10 cellular contexts compared by ENCODE assay signal in genomic region chr12:57852620-57853509, GRCh38. TPM values are rescaled to one million over a fixed set of nuclear protein-coding genes. Genes with fewer than 3 reads are reported as not detected.
DNase-seq lines count a peak whose midpoint lies in the region; ATAC-seq lines count a peak whose summit lies in the region.
"Had no signal": no experiment of that assay in that cellular context is flagged by ENCODE, and none has a peak within 500 bp of the region (broad histone marks: within the 10 kb centered on the region; RNA-seq: fewer than 3 reads in every experiment).

No MANE protein-coding gene starts in this region.

- intact Hi-C loops in left colon (cut with DNase I, micrococcal nuclease) = no loop called here

- peak overlapping the region in 5 of 7 experiments; percentile 6 to 24 (median 15) for H3K4me3 ChIP-seq in skin epidermis
- H3K4me3 ChIP-seq: SJSA1 had no signal

- peaks cover 7 to 27% (median 8%) of the 10 kb centered on the region in 3 donors for H3K27me3 Mint-ChIP-seq in immature natural killer cell (ENCODE audit: low read depth in 3 of 3)

- H3K27ac Mint-ChIP-seq in immature natural killer cell = no peak overlapping the region

- peaks cover 2 to 6% of the 10 kb centered on the region in 2 donors for H3K4me1 Mint-ChIP-seq in immature natural killer cell

- H3K36me3 Mint-ChIP-seq in immature natural killer cell = no peaks in the 10 kb centered on the region

- ATAC-seq in left colon (peak; percentile 11), GM21390 (IDR thresholded peaks at IDR 0.05; ENCODE audit: unreplicated experiment) (no peak), HG03025 (IDR thresholded peaks at IDR 0.05; ENCODE audit: low FRiP score, unreplicated experiment) (no peak)

- peaks cover 0 to 1% (median 0%) of the 10 kb centered on the region in 6 donors for H3K9me3 Mint-ChIP-seq in immature natural killer cell

- peak overlapping the region; percentile 54 for H3K27ac ChIP-seq in cingulate gyrus (ENCODE audit: low read depth, low read length)
- peak overlapping the region in 16 of 21 experiments; percentile 1 to 69 (median 32) for H3K27ac ChIP-seq in skin epidermis
- H3K27ac ChIP-seq: SJSA1 had no signal

- no peak overlapping the region for H3K4me3 Mint-ChIP-seq in immature natural killer cell

- peak; percentile 49 for DNase-seq in NCI-H128 (lab: John Stamatoyannopoulos, UW; ENCODE audit: unreplicated experiment)
- peak; percentile 31 to 53 for DNase-seq in left colon
- no peak for DNase-seq in COLO668 (lab: John Stamatoyannopoulos, UW; ENCODE audit: unreplicated experiment)
- DNase-seq in immature natural killer cell = no peak
- DNase-seq: stimulated activated CD4-positive, alpha-beta T cell treated with anti-CD3 and anti-CD28 coated beads, Interleukin-12 subunit alpha, Interleukin-12 subunit beta, amount 100 ng/mL, for 4 hours had no signal

RNA-seq across cellular contexts. Expression of gene CTDSP2, which starts 6.3 kb away (rescaled TPM):
- total RNA-seq in left colon = 100 to 1,000 TPM; 152 to 254 TPM
- polyA plus RNA-seq in immature natural killer cell = 10 to 100 TPM; 30.6 to 51.8 (median 36.5) TPM

RNA-seq across cellular contexts. Expression of gene AVIL, which starts 34.3 kb away (rescaled TPM):
- 1 to 10 TPM; 7.5 to 7.7 TPM for total RNA-seq in left colon
- polyA plus RNA-seq in immature natural killer cell = under 1 TPM in 2 of 3 donors, not detected in 1; 0.40 to 0.95 TPM

Comparison
In these comparisons a context has a peak if more than half of its experiments do, and no peak if none do; other contexts are left out.
1. DNase-seq: peak in NCI-H128 (single experiment) and left colon (2 of 2); none in COLO668 (single experiment) and immature natural killer cell (0 of 3).